In genomic region chr6:131821408-131821807, GRCh38 we compare ENCODE assay signal across 27 cellular contexts.
"Had no signal": no experiment of that assay in that cellular context is flagged by ENCODE, and none has a peak within 500 bp of the region (broad histone marks: within the 10 kb centered on the region; RNA-seq: fewer than 3 reads in every experiment).

No MANE protein-coding gene starts in this region.

- H3K4me1 ChIP-seq: ascending aorta, esophagus squamous epithelium, gastroesophageal sphincter had no signal

- H3K27ac ChIP-seq: ascending aorta, brain microvascular endothelial cell, epithelial cell of prostate, esophagus squamous epithelium, gastroesophageal sphincter had no signal

- FAIRE-seq: bronchial epithelial cell, endometrium had no signal

- H3K4me3 ChIP-seq: ascending aorta, esophagus squamous epithelium, gastroesophageal sphincter had no signal

- H3K27me3 ChIP-seq: ascending aorta, brain microvascular endothelial cell, esophagus squamous epithelium, gastroesophageal sphincter had no signal

- H3K36me3 ChIP-seq: ascending aorta, brain microvascular endothelial cell, esophagus squamous epithelium, gastroesophageal sphincter had no signal

- ATAC-seq: activated CD4-positive, alpha-beta T cell treated with anti-CD3 and anti-CD28 coated beads for 36 hours; activated CD8-positive, alpha-beta T cell treated with anti-CD3 and anti-CD28 coated beads for 36 hours; activated naive CD4-positive, alpha-beta T cell treated with anti-CD3 and anti-CD28 coated beads, Interleukin-2, amount 50 U/mL, for 72 hours; activated T-cell treated with anti-CD3 and anti-CD28 coated beads, Interleukin-2, amount 50 U/mL, for 4 hours; activated T-helper 17 cell treated with anti-CD3 and anti-CD28 coated beads, Interleukin-2, amount 50 U/mL, for 72 hours; gastroesophageal sphincter; T-cell had no signal

- DNase-seq: activated CD4-positive, alpha-beta T cell treated with anti-CD3 and anti-CD28 coated beads for 36 hours; activated CD4-positive, alpha-beta T cell treated with anti-CD3 and anti-CD28 coated beads, Interleukin-2, amount 50 U/mL, for 1 hour; activated CD4-positive, alpha-beta T cell treated with anti-CD3 and anti-CD28 coated beads, Interleukin-2, amount 50 U/mL, for 48 hours; activated CD4-positive, CD25-positive, alpha-beta regulatory T cell; activated CD4-positive, CD25-positive, alpha-beta regulatory T cell treated with anti-CD3 and anti-CD28 coated beads, Interleukin-2, amount 50 U/mL, for 72 hours; activated CD8-positive, alpha-beta memory T cell treated with anti-CD3 and anti-CD28 coated beads for 24 hours; activated CD8-positive, alpha-beta T cell treated with anti-CD3 and anti-CD28 coated beads for 36 hours; activated effector memory CD4-positive, alpha-beta T cell treated with Interleukin-2 at 50 U/mL for 16 hours; activated gamma-delta T cell treated with Interleukin-2 at 50 U/mL for 16 hours; activated naive CD4-positive, alpha-beta T cell treated with Interleukin-2 at 50 U/mL for 16 hours; activated naive CD8-positive, alpha-beta T cell treated with anti-CD3 and anti-CD28 coated beads, Interleukin-2, amount 10 ng/mL, durations not matched to agents 7 days and 5 days; activated T-cell treated with anti-CD3 and anti-CD28 coated beads, Interleukin-2, amount 50 U/mL, for 4 hours; brain microvascular endothelial cell; cortex of kidney; effector CD8-positive, alpha-beta T cell; esophagus squamous epithelium; foreskin melanocyte; SW 1271; T-cell; T1000 had no signal

- H3K9me3 ChIP-seq: ascending aorta, esophagus squamous epithelium, gastroesophageal sphincter had no signal
